In genomic region chr10:15088428-15089261, GRCh38 we compare ENCODE assay signal across 8 cellular contexts. TPM values are rescaled to one million over a fixed set of nuclear protein-coding genes. Genes with fewer than 3 reads are reported as not detected.
DNase-seq lines count a peak whose midpoint lies in the region; ATAC-seq, FAIRE-seq and TF ChIP-seq lines count a peak whose summit lies in the region.

Gene ACBD7, minus strand, starts transcription at chr10:15088776. Its CDS starts 48 bp downstream, at chr10:15088728.

- DNase-seq in NCI-H1105 (lab: John Stamatoyannopoulos, UW), result peak; percentile 63
- DNase-seq in T-helper 1 cell, result peak; percentile 65 to 84 (median 70)
- peak; percentile 55 for DNase-seq in amniotic epithelial cell (ENCODE audit: low read depth)
- DNase-seq in right cardiac atrium, result peak; percentile 80 to 91 (median 90)
- DNase-seq in urothelium cell line (ENCODE audit: low spot score), result peak; percentile 96

- peak within 1 kb of the TSS; percentile 42 for H3K4me3 ChIP-seq in right cardiac atrium (ENCODE audit: low read length)
- H3K4me3 ChIP-seq in rectal smooth muscle tissue (ENCODE audit: low read length), result peak within 1 kb of the TSS; percentile 73

- peaks cover 4% of the 10 kb centered on the region for H3K4me1 ChIP-seq in right cardiac atrium (ENCODE audit: control insufficient read depth, insufficient read depth, low read length)
- H3K4me1 ChIP-seq in rectal smooth muscle tissue (ENCODE audit: control insufficient read depth, insufficient read depth, low read length), result no peaks in the 10 kb centered on the region

- H3K27ac ChIP-seq in right cardiac atrium (ENCODE audit: low read length) (no peak within 1 kb of the TSS), rectal smooth muscle tissue (ENCODE audit: low read depth, low read length) (no peak within 1 kb of the TSS)

- no peaks in the 10 kb centered on the region for H3K36me3 ChIP-seq in rectal smooth muscle tissue (ENCODE audit: control insufficient read depth, insufficient read depth, low read length)

- TF ChIP-seq CTCF in GM12873 (IDR thresholded peaks at IDR 0.05; ENCODE audit: insufficient read depth, low read depth, low read length, missing control alignments), result peak; percentile 27

- ATAC-seq in HG02623 (IDR thresholded peaks at IDR 0.05; ENCODE audit: unreplicated experiment) (peak; percentile 100), right cardiac atrium (peak; percentile 97)

- WGBS in right cardiac atrium, result 6% methylated on average over 63 of the region's 63 CpGs

- no peak within 1 kb of the TSS for H3K9ac ChIP-seq in rectal smooth muscle tissue (ENCODE audit: low read length)

- intact Hi-C loops in right cardiac atrium (cut with DNase I), result no loop called here

- FAIRE-seq in urothelium cell line (lab: Jason Lieb, UNC), result peak; percentile 5

- H3K27me3 ChIP-seq in right cardiac atrium (ENCODE audit: control insufficient read depth, insufficient read depth) (no peaks in the 10 kb centered on the region), rectal smooth muscle tissue (ENCODE audit: control insufficient read depth, insufficient read depth, low read length) (no peaks in the 10 kb centered on the region)

- H3K9me3 ChIP-seq in right cardiac atrium (ENCODE audit: control insufficient read depth, low read length), result no peaks in the 10 kb centered on the region

RNA-seq across cellular contexts. Expression of gene ACBD7, which starts in this region (rescaled TPM):
- not detected for total RNA-seq in right cardiac atrium
- not detected for polyA plus RNA-seq in right cardiac atrium

Comparison
In these comparisons a context has a peak if more than half of its experiments do, and no peak if none do; other contexts are left out.
1. Peak in DNase-seq, ATAC-seq and H3K4me3 ChIP-seq in right cardiac atrium; RNA of the gene not detected or under 1 TPM.